Comparison of ENCODE assay signal across 8 cellular contexts in the genomic region with DNA sequence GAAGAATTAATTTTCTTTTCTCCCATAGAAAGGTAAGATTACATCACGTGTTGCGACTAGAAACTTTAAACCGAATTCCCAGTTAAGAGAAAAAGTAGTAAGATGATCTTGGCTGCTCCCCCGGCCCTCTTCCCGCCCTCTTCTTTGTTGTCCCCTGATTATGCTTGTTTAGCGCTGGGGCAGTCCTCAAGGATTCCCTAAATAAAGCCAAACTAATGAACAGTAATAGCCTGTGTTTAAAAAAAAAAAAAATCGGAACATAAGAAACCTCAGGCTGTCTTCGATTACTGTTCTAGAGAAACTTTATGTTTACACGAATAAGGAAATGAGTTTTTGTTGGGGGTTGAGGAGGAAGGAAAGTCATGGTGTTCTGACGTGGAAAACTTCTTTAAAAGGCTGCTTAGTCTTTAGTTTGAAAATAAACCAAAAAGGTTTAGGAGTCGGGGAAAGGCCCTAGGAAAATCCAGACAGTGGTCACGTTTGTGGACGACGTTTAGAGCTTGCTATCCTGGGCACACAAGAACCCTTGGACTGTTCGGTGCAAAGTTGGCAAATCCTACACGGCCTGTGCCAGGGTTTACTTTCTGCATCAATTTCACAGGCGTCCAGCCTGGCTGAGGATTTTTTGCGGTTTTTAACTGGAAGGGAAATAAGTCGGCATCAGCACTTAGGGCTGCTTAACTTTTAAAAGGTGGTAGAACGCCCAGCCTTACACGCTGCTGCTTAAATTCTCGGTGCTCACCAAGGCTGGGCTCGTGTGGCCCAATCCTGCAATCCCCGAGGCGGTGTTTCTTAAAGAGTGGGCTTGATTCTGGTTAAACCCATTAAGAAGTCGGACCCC. TPM values are rescaled to one million over a fixed set of nuclear protein-coding genes. Genes with fewer than 3 reads are reported as not detected.
A peak's percentile ranks its signal among the peaks of the same experiment; 100 is the strongest.
DNase-seq lines count a peak whose midpoint lies in the region; ATAC-seq and TF ChIP-seq lines count a peak whose summit lies in the region.

No MANE protein-coding gene starts in this region.

- in situ Hi-C loops in Panc1 (cut with HindIII; ENCODE audit: low pct_unique_long_range_greater_than_20kb, low sequenced_read_pairs): no loop called here

- H3K4me1 ChIP-seq in Panc1 (ENCODE audit: control insufficient read depth, insufficient read depth, low read length): peaks cover 18% of the 10 kb centered on the region; the same call in 1 of the 2 replicates
- peaks cover 7% of the 10 kb centered on the region for H3K4me1 ChIP-seq in cardiac muscle cell (ENCODE audit: low read depth)
- H3K4me1 ChIP-seq in ovary (ENCODE audit: insufficient read depth): peaks cover 6% of the 10 kb centered on the region

- no peaks in the 10 kb centered on the region for H3K36me3 Mint-ChIP-seq in activated naive CD8-positive, alpha-beta T cell treated with anti-CD3 and anti-CD28 coated beads for 36 hours

- no peaks in the 10 kb centered on the region for H3K27me3 Mint-ChIP-seq in activated naive CD8-positive, alpha-beta T cell treated with anti-CD3 and anti-CD28 coated beads for 36 hours

- WGBS in ovary, 3 donors: 1% methylated on average over 26 of the region's 26 CpGs

- TF ChIP-seq POLR2A in ovary (IDR thresholded peaks at IDR 0.05): no peak

- peak; percentile 52 for DNase-seq in activated CD4-positive, CD25-positive, alpha-beta regulatory T cell treated with anti-CD3 and anti-CD28 coated beads, Interleukin-2, amount 50 U/mL, for 72 hours
- DNase-seq in Panc1 (ENCODE audit: low read depth, low spot score) (no peak), cardiac muscle cell (ENCODE audit: low read depth in 1 of 2, low spot score in 1 of 2) (peak; percentile 56 to 75), ovary (peak; percentile 36 to 55 (median 52))
- DNase-seq in activated naive CD8-positive, alpha-beta T cell treated with anti-CD3 and anti-CD28 coated beads for 36 hours: peak; percentile 35

- H3K27ac ChIP-seq in Panc1 (ENCODE audit: low read length) (peak overlapping the region; percentile 99), cardiac muscle cell (peak overlapping the region; percentile 94), ovary (peak overlapping the region; percentile 63 to 98)

- CTCF ChIA-PET in Panc1 (lab: Charles Lee): no interaction called here

- peak overlapping the region; percentile 91 for H3K4me3 Mint-ChIP-seq in activated naive CD8-positive, alpha-beta T cell treated with anti-CD3 and anti-CD28 coated beads for 36 hours

- no TSS peak for BruUV-seq in Panc1 (replicated peaks; lab: Mats Ljungman, UMichigan)

- no peak for ATAC-seq in activated CD4-positive, CD25-positive, alpha-beta regulatory T cell treated with anti-CD3 and anti-CD28 coated beads, Interleukin-2, amount 50 U/mL, for 24 hours
- 0 out of 2 replicates have a peak, but pooled peaks have one; percentile 17 for ATAC-seq in Panc1
- ATAC-seq in GM21390 (IDR thresholded peaks at IDR 0.05; ENCODE audit: unreplicated experiment): no peak
- ATAC-seq in GM18909 (IDR thresholded peaks at IDR 0.05; ENCODE audit: poor library complexity, unreplicated experiment): no peak

- no peak for TF ChIP-seq CTCF in Panc1 (IDR thresholded peaks at IDR 0.05)
- TF ChIP-seq CTCF in cardiac muscle cell (IDR thresholded peaks at IDR 0.05; ENCODE audit: low read depth, low read length): no peak
- no peak for TF ChIP-seq CTCF in ovary (IDR thresholded peaks at IDR 0.05)

- peaks cover 29% of the 10 kb centered on the region for H3K4me1 Mint-ChIP-seq in activated naive CD8-positive, alpha-beta T cell treated with anti-CD3 and anti-CD28 coated beads for 36 hours

- intact Hi-C loops in Panc1 (cut with micrococcal nuclease; ENCODE audit: unreplicated experiment): no loop called here
- intact Hi-C loops in ovary (cut with DNase I): loop anchor here in 2 of 4 donors (5.0 to 10.0 kb wide), 2 partner anchors 42 to 70 kb away; partner anchors contain the start of genes CCNG1 (in 1 of the 2), HMMR (in 1 of the 2) and NUDCD2 (in 1 of the 2)

- H3K36me3 ChIP-seq in Panc1 (ENCODE audit: control insufficient read depth, insufficient read depth, low read length) (peaks cover 6% of the 10 kb centered on the region; the same call in 1 of the 2 replicates), cardiac muscle cell (no peaks in the 10 kb centered on the region), ovary (no peaks in the 10 kb centered on the region)

- H3K4me3 ChIP-seq in Panc1 (ENCODE audit: low read depth in 2 of 2, low read length in 2 of 2) (peak overlapping the region; percentile 88 to 94), cardiac muscle cell (peak overlapping the region; percentile 85), ovary (peak overlapping the region; percentile 85)

- no peaks in the 10 kb centered on the region for H3K27me3 ChIP-seq in Panc1 (ENCODE audit: control insufficient read depth, insufficient read depth, low read length)
- H3K27me3 ChIP-seq in cardiac muscle cell: no peaks in the 10 kb centered on the region
- H3K27me3 ChIP-seq in ovary: no peaks in the 10 kb centered on the region

- no peaks in the 10 kb centered on the region for H3K9me3 Mint-ChIP-seq in activated naive CD8-positive, alpha-beta T cell treated with anti-CD3 and anti-CD28 coated beads for 36 hours

- peak overlapping the region; percentile 97 for H3K27ac Mint-ChIP-seq in activated naive CD8-positive, alpha-beta T cell treated with anti-CD3 and anti-CD28 coated beads for 36 hours

- POLR2A ChIA-PET in Panc1 (lab: Charles Lee): no interaction called here

- no peaks in the 10 kb centered on the region for H3K9me3 ChIP-seq in Panc1 (ENCODE audit: control insufficient read depth, insufficient read depth, low read depth, low read length)
- no peaks in the 10 kb centered on the region for H3K9me3 ChIP-seq in cardiac muscle cell (ENCODE audit: low read depth)
- H3K9me3 ChIP-seq in ovary: no peaks in the 10 kb centered on the region

- no peak for TF ChIP-seq EP300 in ovary (IDR thresholded peaks at IDR 0.05)

RNA-seq across cellular contexts. Expression of gene MAT2B, which starts 1.1 kb away (rescaled TPM):
- total RNA-seq in Panc1 (2021; ENCODE audit: unreplicated experiment) (52.1 TPM), cardiac muscle cell (30.2 and 32.5 TPM in 2 replicates), ovary (10 to 100 TPM; 46.6 to 67.8 (median 54.0) TPM)
- polyA plus RNA-seq in Panc1 (2012; ENCODE audit: insufficient read length): 61.2 TPM
- total RNA-seq in activated naive CD8-positive, alpha-beta T cell treated with anti-CD3 and anti-CD28 coated beads for 36 hours: 10 to 100 TPM; 65.6 to 67.7 TPM
- polyA plus RNA-seq in cardiac muscle cell (38.3 and 52.4 TPM in 2 replicates), ovary (10 to 100 TPM; 81.6 to 83.0 TPM)

RNA-seq across cellular contexts. Expression of gene HMMR, which starts 43.9 kb away (rescaled TPM):
- total RNA-seq in Panc1 (2021; ENCODE audit: unreplicated experiment): 42.5 TPM
- polyA plus RNA-seq in Panc1 (2012; ENCODE audit: insufficient read length): 10.5 TPM
- 10 to 100 TPM; 85.0 to 88.6 TPM for total RNA-seq in activated naive CD8-positive, alpha-beta T cell treated with anti-CD3 and anti-CD28 coated beads for 36 hours
- 7.8 and 46.5 TPM in 2 replicates for total RNA-seq in cardiac muscle cell
- 7.8 and 36.2 TPM in 2 replicates for polyA plus RNA-seq in cardiac muscle cell
- total RNA-seq in ovary: 1 to 10 TPM in 1 of 7 donors, under 1 TPM in 5, not detected in 1; 0.10 to 1.4 (median 0.27) TPM
- polyA plus RNA-seq in ovary: under 1 TPM; 0.23 to 0.77 TPM

RNA-seq across cellular contexts. Expression of gene NUDCD2, which starts 44.4 kb away (rescaled TPM):
- total RNA-seq in Panc1 (2021; ENCODE audit: unreplicated experiment) (58.6 TPM), cardiac muscle cell (9.2 and 16.5 TPM in 2 replicates), ovary (10 to 100 TPM in 6 of 7 donors, 1 to 10 TPM in 1; 6.8 to 26.0 (median 19.6) TPM)
- polyA plus RNA-seq in Panc1 (2012; ENCODE audit: insufficient read length): 57.1 TPM
- 10 to 100 TPM; 44.7 to 49.3 TPM for total RNA-seq in activated naive CD8-positive, alpha-beta T cell treated with anti-CD3 and anti-CD28 coated beads for 36 hours
- polyA plus RNA-seq in cardiac muscle cell (78.6 and 117 TPM in 2 replicates), ovary (1 to 10 TPM; 8.4 to 9.5 TPM)
